In the genomic region with DNA sequence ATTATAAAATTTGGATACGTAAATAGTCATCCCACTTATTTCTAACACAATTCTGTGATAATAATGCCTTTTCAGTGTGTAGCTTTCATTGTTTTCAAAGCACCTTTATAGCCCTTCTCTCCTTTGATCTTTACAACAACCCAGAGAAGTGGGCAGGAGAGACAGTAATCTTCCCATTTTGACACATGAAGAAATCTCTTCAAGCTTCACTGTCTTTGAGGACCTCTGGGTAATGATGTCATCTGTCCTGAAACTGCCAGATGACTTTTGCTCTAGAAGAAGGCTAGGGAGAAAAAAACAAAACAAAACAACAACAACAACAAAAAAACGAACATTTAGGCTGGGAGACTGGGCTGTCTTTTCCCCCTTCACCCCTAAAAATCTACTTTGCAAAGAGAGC, we compare ENCODE assay signal across 10 cellular contexts.
DNase-seq lines count a peak whose midpoint lies in the region; ATAC-seq and TF ChIP-seq lines count a peak whose summit lies in the region.
"Had no signal": no experiment of that assay in that cellular context is flagged by ENCODE, and none has a peak within 500 bp of the region (broad histone marks: within the 10 kb centered on the region; RNA-seq: fewer than 3 reads in every experiment).

No MANE protein-coding gene starts in this region.

- H3K27ac ChIP-seq in osteoblast (ENCODE audit: low read depth, low read length): peak overlapping the region; percentile 74

- no peaks in the 10 kb centered on the region for H4K20me1 ChIP-seq in osteoblast (ENCODE audit: insufficient read depth, low read length)

- TF ChIP-seq CTCF in osteoblast (IDR thresholded peaks at IDR 0.05; ENCODE audit: extremely low read depth, low read depth, low read length): no peak

- ATAC-seq in GM21576 (IDR thresholded peaks at IDR 0.05; ENCODE audit: unreplicated experiment) (peak; percentile 68), HG03342 (IDR thresholded peaks at IDR 0.05; ENCODE audit: unreplicated experiment) (peak; percentile 75), GM19328 (IDR thresholded peaks at IDR 0.05; ENCODE audit: unreplicated experiment) (no peak)

- no peak overlapping the region for H3K4me2 ChIP-seq in osteoblast (ENCODE audit: insufficient read depth, low read length)

- H3K9me3 Mint-ChIP-seq in activated T-cell treated with anti-CD3 and anti-CD28 coated beads, Interleukin-2, amount 50 U/mL, for 24 hours: no peaks in the 10 kb centered on the region

- H3K4me1 Mint-ChIP-seq in activated T-cell treated with anti-CD3 and anti-CD28 coated beads, Interleukin-2, amount 50 U/mL, for 24 hours (ENCODE audit: low read depth): peaks cover 26% of the 10 kb centered on the region

- no peaks in the 10 kb centered on the region for H3K36me3 ChIP-seq in osteoblast (ENCODE audit: insufficient read depth, low read length)

- no peak overlapping the region for H3K4me3 Mint-ChIP-seq in activated T-cell treated with anti-CD3 and anti-CD28 coated beads, Interleukin-2, amount 50 U/mL, for 24 hours

- H3K27me3 Mint-ChIP-seq in activated T-cell treated with anti-CD3 and anti-CD28 coated beads, Interleukin-2, amount 50 U/mL, for 24 hours: no peaks in the 10 kb centered on the region

- no peak overlapping the region for H2AFZ ChIP-seq in osteoblast (ENCODE audit: low read length)

- DNase-seq in activated T-cell treated with anti-CD3 and anti-CD28 coated beads, Interleukin-2, amount 50 U/mL, for 24 hours: no peak
- DNase-seq in activated T-cell treated with anti-CD3 and anti-CD28 coated beads for 4 hours: no peak
- no peak for DNase-seq in osteoblast (ENCODE audit: insufficient read length, low spot score, missing footprints)
- DNase-seq in activated CD4-positive, alpha-beta T cell treated with anti-CD3 and anti-CD28 coated beads, Interleukin-2, amount 50 U/mL, for 48 hours: no peak
- no peak for DNase-seq in AG08395 (ENCODE audit: low spot score)
- DNase-seq: small intestine; stimulated activated naive CD4-positive, alpha-beta T cell treated with Interleukin-2 at 50 U/mL for 16 hours had no signal

- H3K79me2 ChIP-seq in osteoblast (ENCODE audit: insufficient read depth, low read length): no peaks in the 10 kb centered on the region

- H3K36me3 Mint-ChIP-seq in activated T-cell treated with anti-CD3 and anti-CD28 coated beads, Interleukin-2, amount 50 U/mL, for 24 hours (ENCODE audit: low read depth): peaks cover 5% of the 10 kb centered on the region

- H3K9me3 ChIP-seq in osteoblast (ENCODE audit: low read depth, low read length): no peaks in the 10 kb centered on the region

- no peak overlapping the region for H3K4me3 ChIP-seq in osteoblast (ENCODE audit: insufficient read depth, low read length)

- no peaks in the 10 kb centered on the region for H3K27me3 ChIP-seq in osteoblast (ENCODE audit: insufficient read depth, low read length)

- H3K27ac Mint-ChIP-seq in activated T-cell treated with anti-CD3 and anti-CD28 coated beads, Interleukin-2, amount 50 U/mL, for 24 hours: peak overlapping the region; percentile 85

- peaks cover 16% of the 10 kb centered on the region for H3K4me1 ChIP-seq in osteoblast (ENCODE audit: insufficient read depth, low read length)
